ENCODE assay signal across 8 cellular contexts in genomic region chr3:144791034-144791433, GRCh38.
"Had no signal": no experiment of that assay in that cellular context is flagged by ENCODE, and none has a peak within 500 bp of the region (broad histone marks: within the 10 kb centered on the region; RNA-seq: fewer than 3 reads in every experiment).

No MANE protein-coding gene starts in this region.

- DNase-seq: GM23248, GOT3, H7, HFFc6, IMR-90 had no signal

- H3K4me1 ChIP-seq: HAP-1 had no signal

- H3K4me3 Mint-ChIP-seq: HFFc6 had no signal

- H3K9me3 ChIP-seq: HAP-1 had no signal

- H3K27ac Mint-ChIP-seq: HFFc6 had no signal

- H3K4me3 ChIP-seq: GM23248, HAP-1, K562 had no signal

- H3K36me3 ChIP-seq: HAP-1 had no signal

- H3K9ac ChIP-seq: GM23248 had no signal

- H2AFZ ChIP-seq: GM23248 had no signal

- H3K27ac ChIP-seq: GM23248 had no signal

- ATAC-seq: HCT116, K562 had no signal
